1 cellular context compared by ENCODE assay signal in the genomic region with DNA sequence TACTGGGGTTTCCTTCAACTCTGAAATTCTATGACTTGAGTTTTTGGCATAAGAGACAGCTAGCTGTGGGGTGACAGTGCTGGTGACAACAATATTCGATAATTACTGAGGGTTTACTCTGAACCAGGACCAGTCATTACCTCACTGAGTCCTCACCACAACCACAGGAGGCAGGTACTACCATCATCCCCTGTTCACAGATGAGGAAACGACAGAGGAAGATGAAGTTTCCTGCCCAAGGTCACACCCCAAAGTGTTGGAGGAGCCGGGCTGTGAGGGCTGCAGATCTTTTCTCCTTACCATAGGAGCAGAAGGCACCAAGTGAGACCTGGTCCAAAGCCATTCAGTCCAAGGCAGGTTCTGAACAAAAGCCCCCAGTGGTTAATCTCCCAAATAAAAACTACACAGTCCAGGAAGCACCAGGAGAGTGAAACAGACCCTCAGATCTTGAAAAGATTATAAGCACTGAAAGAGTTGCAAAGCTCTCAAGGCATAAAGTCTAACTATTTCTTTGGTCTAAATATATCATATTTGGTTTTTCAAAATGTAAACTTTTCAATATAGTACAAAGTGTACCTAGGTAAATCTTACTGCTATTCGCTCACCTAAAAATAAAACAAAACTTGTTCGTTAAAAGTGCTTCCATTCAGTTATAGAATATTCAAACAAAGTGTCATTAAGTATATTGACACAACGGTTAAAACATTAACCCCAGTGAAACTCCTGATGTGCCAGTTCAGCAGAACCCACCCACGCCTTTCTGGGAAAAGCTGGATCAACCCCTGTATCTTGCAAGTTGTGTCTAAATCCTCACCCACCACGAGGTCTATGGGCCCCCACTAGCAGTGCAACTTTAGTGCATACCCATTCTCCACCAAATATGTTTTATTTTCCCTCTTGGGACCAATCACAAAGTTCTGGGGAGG.
TF ChIP-seq lines count a peak whose summit lies in the region.

No MANE protein-coding gene starts in this region.

TF ChIP-seq in HepG2, 621 proteins besides CTCF, POLR2A, EP300 and RAD21 (continued from another document):
- TF ChIP-seq, protein P1, sequence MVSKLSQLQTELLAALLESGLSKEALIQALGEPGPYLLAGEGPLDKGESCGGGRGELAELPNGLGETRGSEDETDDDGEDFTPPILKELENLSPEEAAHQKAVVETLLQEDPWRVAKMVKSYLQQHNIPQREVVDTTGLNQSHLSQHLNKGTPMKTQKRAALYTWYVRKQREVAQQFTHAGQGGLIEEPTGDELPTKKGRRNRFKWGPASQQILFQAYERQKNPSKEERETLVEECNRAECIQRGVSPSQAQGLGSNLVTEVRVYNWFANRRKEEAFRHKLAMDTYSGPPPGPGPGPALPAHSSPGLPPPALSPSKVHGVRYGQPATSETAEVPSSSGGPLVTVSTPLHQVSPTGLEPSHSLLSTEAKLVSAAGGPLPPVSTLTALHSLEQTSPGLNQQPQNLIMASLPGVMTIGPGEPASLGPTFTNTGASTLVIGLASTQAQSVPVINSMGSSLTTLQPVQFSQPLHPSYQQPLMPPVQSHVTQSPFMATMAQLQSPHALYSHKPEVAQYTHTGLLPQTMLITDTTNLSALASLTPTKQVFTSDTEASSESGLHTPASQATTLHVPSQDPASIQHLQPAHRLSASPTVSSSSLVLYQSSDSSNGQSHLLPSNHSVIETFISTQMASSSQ (IDR thresholded peaks at IDR 0.05; ENCODE audit: low read depth), result peak; percentile 76
- TF ChIP-seq, protein P1 (CRISPR knock-in tag; IDR thresholded peaks at IDR 0.05; ENCODE audit: borderline replicate concordance), result peak; percentile 40; the same call in 1 of the 2 replicates
- TF ChIP-seq SOX13 (IDR thresholded peaks at IDR 0.05) (no peak), SOX13 (CRISPR knock-in tag; conservative IDR thresholded peaks at IDR 0.05 in 1 of 2, IDR thresholded peaks at IDR 0.05 in 1 of 2) (0 out of 4 replicates have a peak, but pooled peaks of 1 of the 2 experiments have one; percentile 14)
